29 cellular contexts compared by ENCODE assay signal in genomic region chr10:110700947-110701617, GRCh38. TPM values are rescaled to one million over a fixed set of nuclear protein-coding genes. Genes with fewer than 3 reads are reported as not detected.
DNase-seq lines count a peak whose midpoint lies in the region; ATAC-seq and TF ChIP-seq lines count a peak whose summit lies in the region.
"Had no signal": no experiment of that assay in that cellular context is flagged by ENCODE, and none has a peak within 500 bp of the region (broad histone marks: within the 10 kb centered on the region; RNA-seq: fewer than 3 reads in every experiment).

No MANE protein-coding gene starts in this region.

- WGBS in mesodermal cell (ENCODE audit: insufficient coverage in 2 of 2), 2 experiments: 95 to 96% methylated on average over 3 to 4 of the region's 10 CpGs

- ATAC-seq in thoracic aorta (ENCODE audit: insufficient number of reproducible peaks, low FRiP score, low read depth) (no peak), GM18861 (IDR thresholded peaks at IDR 0.05; ENCODE audit: unreplicated experiment) (no peak), GM21360 (IDR thresholded peaks at IDR 0.05; ENCODE audit: unreplicated experiment) (no peak)
- ATAC-seq: activated T-cell treated with anti-CD3 and anti-CD28 coated beads, Interleukin-2, amount 50 U/mL, for 4 hours; gastroesophageal sphincter; K562; left lobe of liver; right lobe of liver had no signal

- no peak overlapping the region for H3K4me3 ChIP-seq in cardiac muscle cell
- no peak overlapping the region for H3K4me3 ChIP-seq in OCI-LY7 (ENCODE audit: low read depth, low read length, poor library complexity, severe bottlenecking)
- H3K4me3 ChIP-seq in mesodermal cell (ENCODE audit: extremely low read depth, insufficient read depth, low read length, poor library complexity, severe bottlenecking): no peak overlapping the region
- no peak overlapping the region for H3K4me3 ChIP-seq in thoracic aorta
- H3K4me3 ChIP-seq: gastroesophageal sphincter, K562, right lobe of liver had no signal

- H3K36me3 ChIP-seq in cardiac muscle cell (no peaks in the 10 kb centered on the region), OCI-LY7 (ENCODE audit: insufficient read depth, low read length) (no peaks in the 10 kb centered on the region), mesodermal cell (ENCODE audit: control insufficient read depth, insufficient read depth, low read length) (no peaks in the 10 kb centered on the region), thoracic aorta (no peaks in the 10 kb centered on the region)
- H3K36me3 ChIP-seq: gastroesophageal sphincter, right lobe of liver, WERI-Rb-1 had no signal

- H4K20me1 ChIP-seq in OCI-LY7 (ENCODE audit: insufficient read depth, low read length): no peaks in the 10 kb centered on the region

- H3K4me2 ChIP-seq in OCI-LY7 (ENCODE audit: low read length): no peak overlapping the region

- DNase-seq in cardiac muscle cell (ENCODE audit: low read depth in 1 of 2, low spot score in 1 of 2) (no peak), cardiac septum (ENCODE audit: low spot score) (no peak), OCI-LY7 (ENCODE audit: low spot score) (no peak), thoracic aorta (ENCODE audit: low spot score) (no peak), posterior vena cava (ENCODE audit: low spot score) (no peak)
- DNase-seq: activated CD4-positive, alpha-beta T cell treated with anti-CD3 and anti-CD28 coated beads, Interleukin-2, amount 10 ng/mL, durations not matched to agents 24 days and 14 days; activated gamma-delta T cell treated with Interleukin-2 at 50 U/mL for 16 hours; activated T-cell treated with anti-CD3 and anti-CD28 coated beads, Interleukin-2, amount 50 U/mL, for 4 hours; Calu3; dermis blood vessel endothelial cell; DMS79 treated with DMSO at 0.1 percent for 48 hours; HFFc6; NCI-H1092 treated with DMSO at 0.1 percent for 48 hours; NCI-H187; NCI-H2171; NCI-H526; right lobe of liver; stimulated activated naive CD4-positive, alpha-beta T cell; T1000 had no signal

- no TSS peak for BruUV-seq in OCI-LY7 (replicated peaks; lab: Mats Ljungman, UMichigan)

- no peak for TF ChIP-seq CTCF in cardiac muscle cell (IDR thresholded peaks at IDR 0.05; ENCODE audit: low read depth, low read length)
- TF ChIP-seq CTCF in OCI-LY7 (conservative IDR thresholded peaks at IDR 0.05; ENCODE audit: low read length): no peak
- TF ChIP-seq CTCF in thoracic aorta (IDR thresholded peaks at IDR 0.05): no peak

- no peaks in the 10 kb centered on the region for H3K27me3 ChIP-seq in cardiac muscle cell
- H3K27me3 ChIP-seq in thoracic aorta (replicated peaks; ENCODE audit: insufficient read depth): no peaks in the 10 kb centered on the region
- H3K27me3 ChIP-seq: gastroesophageal sphincter, right lobe of liver had no signal

- no peaks in the 10 kb centered on the region for H3K9me2 ChIP-seq in OCI-LY7 (ENCODE audit: insufficient read depth, low read length)

- H3K9me3 ChIP-seq in cardiac muscle cell (ENCODE audit: low read depth) (no peaks in the 10 kb centered on the region), OCI-LY7 (ENCODE audit: low read length) (no peaks in the 10 kb centered on the region), mesodermal cell (ENCODE audit: control insufficient read depth, low read length) (no peaks in the 10 kb centered on the region), thoracic aorta (no peaks in the 10 kb centered on the region)
- H3K9me3 ChIP-seq: gastroesophageal sphincter, right lobe of liver had no signal

- H2AFZ ChIP-seq in OCI-LY7 (ENCODE audit: low read length): peak overlapping the region; percentile 7; the same call in 1 of the 2 replicates
- H2AFZ ChIP-seq: parathyroid adenoma had no signal

- no peaks in the 10 kb centered on the region for H3K79me2 ChIP-seq in OCI-LY7 (ENCODE audit: insufficient read depth, low read depth, low read length)
- H3K79me2 ChIP-seq: parathyroid adenoma had no signal

- CTCF ChIA-PET in OCI-LY7 (lab: Charles Lee; ENCODE audit: unreplicated experiment): no interaction called here

- POLR2A ChIA-PET in OCI-LY7 (lab: Charles Lee): interaction anchor here (0.6 to 1.4 kb wide), 5 partner anchors 37 to 1696 kb away, joined by 3 to 7 read pairs (median 3); no protein-coding TSS in a partner anchor

- peaks cover 47% of the 10 kb centered on the region for H3K4me1 ChIP-seq in cardiac muscle cell (ENCODE audit: low read depth)
- no peaks in the 10 kb centered on the region for H3K4me1 ChIP-seq in OCI-LY7 (ENCODE audit: insufficient read depth, low read length, poor library complexity, severe bottlenecking)
- peaks cover 23% of the 10 kb centered on the region for H3K4me1 ChIP-seq in mesodermal cell (ENCODE audit: control insufficient read depth, insufficient read depth, low read length, poor library complexity, severe bottlenecking)
- H3K4me1 ChIP-seq in thoracic aorta (ENCODE audit: control insufficient read depth in 1 of 2, low read depth in 2 of 2): peaks cover 0 to 31% of the 10 kb centered on the region in 2 donors
- H3K4me1 ChIP-seq: gastroesophageal sphincter, parathyroid adenoma, right lobe of liver had no signal

- intact Hi-C loops in cardiac septum (cut with DNase I): no loop called here
- intact Hi-C loops in OCI-LY7 (cut with micrococcal nuclease; ENCODE audit: unreplicated experiment): no loop called here
- intact Hi-C loops in posterior vena cava (cut with DNase I): no loop called here

- H3K27ac ChIP-seq in cardiac muscle cell: peak overlapping the region; percentile 94
- no peak overlapping the region for H3K27ac ChIP-seq in OCI-LY7 (ENCODE audit: low read depth, low read length, poor library complexity, severe bottlenecking)
- peak overlapping the region; percentile 88 for H3K27ac ChIP-seq in mesodermal cell (ENCODE audit: low read depth, low read length, severe bottlenecking)
- peak overlapping the region; percentile 1 to 8 for H3K27ac ChIP-seq in thoracic aorta
- H3K27ac ChIP-seq: 22Rv1, gastroesophageal sphincter, parathyroid adenoma, right lobe of liver, WERI-Rb-1 had no signal

RNA-seq across cellular contexts. Expression of gene RBM20, which starts 56.9 kb away (rescaled TPM):
- total RNA-seq in cardiac muscle cell: 23.0 and 28.5 TPM in 2 replicates
- 12.7 and 19.2 TPM in 2 replicates for polyA plus RNA-seq in cardiac muscle cell
- 105 TPM for total RNA-seq in cardiac septum
- total RNA-seq in OCI-LY7 (2014; rRNA removed; shearing (Covaris generic)): 0.35 and 0.82 TPM in 2 replicates
- total RNA-seq in OCI-LY7 (2022): 1.0 and 1.4 TPM in 2 replicates
- 2.7 TPM for polyA plus RNA-seq in mesodermal cell (2013, experiment 1 of 2)
- 2.9 TPM for polyA plus RNA-seq in mesodermal cell (2013, experiment 2 of 2)
- total RNA-seq in thoracic aorta: 10 to 100 TPM in 1 of 2 donors, 1 to 10 TPM in 1; 7.8 to 13.9 TPM
- total RNA-seq in posterior vena cava: 1 to 10 TPM; 2.0 to 3.0 TPM
- total RNA-seq: Calu3, HFFc6 had no signal
- polyA plus RNA-seq: CD14-positive monocyte had no signal
